In genomic region chr6:116876107-116876506, GRCh38 we compare ENCODE assay signal across 1 cellular context.
A peak's percentile ranks its signal among the peaks of the same experiment; 100 is the strongest.
TF ChIP-seq lines count a peak whose summit lies in the region.

No MANE protein-coding gene starts in this region.

TF ChIP-seq in HepG2, 621 proteins besides CTCF, POLR2A, EP300 and RAD21:
- TF ChIP-seq TCF12 (IDR thresholded peaks at IDR 0.05), result no peak
- no peak for TF ChIP-seq TCF12 (CRISPR knock-in tag; IDR thresholded peaks at IDR 0.05)
- TF ChIP-seq NFIB (CRISPR knock-in tag; IDR thresholded peaks at IDR 0.05; ENCODE audit: borderline replicate concordance), result 0 out of 2 replicates have a peak, but pooled peaks have one; percentile 19
TF ChIP-seq in HepG2: peak in this region for 1.
